In the genomic region with DNA sequence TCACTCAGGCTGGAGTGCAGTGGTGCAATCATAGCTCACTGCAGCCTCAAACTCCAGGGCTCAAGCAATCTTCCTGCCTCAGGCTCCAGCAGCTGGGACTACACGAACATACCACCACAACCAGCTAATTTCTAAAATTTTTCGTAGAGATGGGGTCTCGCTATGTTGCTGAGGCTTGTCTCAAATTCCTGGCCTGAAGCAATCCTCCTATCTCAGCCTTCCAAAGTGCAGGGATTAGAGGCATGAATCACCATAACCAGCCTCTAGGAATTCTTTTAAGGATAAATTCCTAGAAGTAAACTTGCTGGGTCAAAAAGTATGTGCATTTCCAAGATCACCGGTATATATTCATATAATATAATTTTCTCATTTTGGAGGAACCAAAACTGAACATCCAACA, we compare ENCODE assay signal across 1 cellular context.
TF ChIP-seq lines count a peak whose summit lies in the region.

No MANE protein-coding gene starts in this region.

TF ChIP-seq in IMR-90, 13 proteins besides CTCF, POLR2A, EP300 and RAD21:
- TF ChIP-seq MXI1 (IDR thresholded peaks at IDR 0.05; ENCODE audit: borderline replicate concordance, low read depth, low read length) (no peak), MAZ (IDR thresholded peaks at IDR 0.05; ENCODE audit: borderline replicate concordance, low read depth, low read length) (no peak), RFX5 (IDR thresholded peaks at IDR 0.05; ENCODE audit: low read depth, low read length) (no peak), RCOR1 (IDR thresholded peaks at IDR 0.05; ENCODE audit: insufficient replicate concordance, low read length) (no peak), CEBPB (IDR thresholded peaks at IDR 0.05; ENCODE audit: low read depth, low read length) (no peak), MAFK (IDR thresholded peaks at IDR 0.05; ENCODE audit: low read depth, low read length) (no peak), SMC3 (IDR thresholded peaks at IDR 0.05; ENCODE audit: low read depth, low read length) (no peak), NFE2L2 (IDR thresholded peaks at IDR 0.05; ENCODE audit: low read depth, low read length) (no peak), BHLHE40 (IDR thresholded peaks at IDR 0.05; ENCODE audit: low read depth, low read length) (no peak), CHD1 (IDR thresholded peaks at IDR 0.05; ENCODE audit: low read depth, low read length) (no peak)
- TF ChIP-seq, protein P1, sequence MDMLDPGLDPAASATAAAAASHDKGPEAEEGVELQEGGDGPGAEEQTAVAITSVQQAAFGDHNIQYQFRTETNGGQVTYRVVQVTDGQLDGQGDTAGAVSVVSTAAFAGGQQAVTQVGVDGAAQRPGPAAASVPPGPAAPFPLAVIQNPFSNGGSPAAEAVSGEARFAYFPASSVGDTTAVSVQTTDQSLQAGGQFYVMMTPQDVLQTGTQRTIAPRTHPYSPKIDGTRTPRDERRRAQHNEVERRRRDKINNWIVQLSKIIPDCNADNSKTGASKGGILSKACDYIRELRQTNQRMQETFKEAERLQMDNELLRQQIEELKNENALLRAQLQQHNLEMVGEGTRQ (IDR thresholded peaks at IDR 0.05; ENCODE audit: low read depth, low read length), result no peak
- TF ChIP-seq, protein P2, sequence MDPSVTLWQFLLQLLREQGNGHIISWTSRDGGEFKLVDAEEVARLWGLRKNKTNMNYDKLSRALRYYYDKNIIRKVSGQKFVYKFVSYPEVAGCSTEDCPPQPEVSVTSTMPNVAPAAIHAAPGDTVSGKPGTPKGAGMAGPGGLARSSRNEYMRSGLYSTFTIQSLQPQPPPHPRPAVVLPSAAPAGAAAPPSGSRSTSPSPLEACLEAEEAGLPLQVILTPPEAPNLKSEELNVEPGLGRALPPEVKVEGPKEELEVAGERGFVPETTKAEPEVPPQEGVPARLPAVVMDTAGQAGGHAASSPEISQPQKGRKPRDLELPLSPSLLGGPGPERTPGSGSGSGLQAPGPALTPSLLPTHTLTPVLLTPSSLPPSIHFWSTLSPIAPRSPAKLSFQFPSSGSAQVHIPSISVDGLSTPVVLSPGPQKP (IDR thresholded peaks at IDR 0.05; ENCODE audit: borderline replicate concordance, low read depth, low read length), result no peak
TF ChIP-seq in IMR-90: peak in this region for 0.
